In the genomic region with DNA sequence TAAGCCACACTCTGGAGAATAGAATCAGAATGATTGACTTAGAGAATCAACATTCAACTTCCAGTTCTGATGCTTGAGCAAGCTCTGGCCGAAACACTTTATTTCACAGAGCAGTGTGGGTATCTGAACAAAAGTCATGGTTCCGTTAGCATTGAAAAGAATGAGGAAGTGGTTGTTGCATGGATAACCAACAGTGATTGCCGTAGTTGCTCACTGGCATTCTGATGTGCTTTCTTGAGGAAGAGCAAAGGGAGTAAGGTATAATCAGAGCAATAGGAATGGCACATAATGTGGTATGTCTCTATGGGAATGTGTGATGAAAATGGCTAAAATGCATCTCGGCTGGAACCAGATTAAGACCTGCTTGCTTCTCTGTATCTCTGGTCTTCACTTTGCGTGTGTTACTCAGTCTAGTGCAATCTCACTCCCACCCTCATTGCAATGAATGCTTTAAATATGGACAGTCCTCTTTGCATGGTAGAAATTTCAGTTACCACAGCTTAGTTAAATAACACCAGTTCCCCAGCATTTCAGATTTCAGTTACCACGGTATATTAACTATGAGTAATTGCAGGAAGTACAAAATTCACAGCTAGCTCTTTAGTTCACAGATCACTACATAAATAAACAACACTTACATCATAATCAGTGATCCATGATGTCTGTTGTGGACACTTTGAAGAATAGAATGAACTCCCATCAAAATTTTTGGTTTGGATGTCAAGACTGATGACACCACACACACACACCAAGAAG, we compare ENCODE assay signal across 10 cellular contexts. TPM values are rescaled to one million over a fixed set of nuclear protein-coding genes. Genes with fewer than 3 reads are reported as not detected.
DNase-seq lines count a peak whose midpoint lies in the region; ATAC-seq and TF ChIP-seq lines count a peak whose summit lies in the region.
"Had no signal": no experiment of that assay in that cellular context is flagged by ENCODE, and none has a peak within 500 bp of the region (broad histone marks: within the 10 kb centered on the region; RNA-seq: fewer than 3 reads in every experiment).

No MANE protein-coding gene starts in this region.

- H3K27ac ChIP-seq in tibial nerve: no peak overlapping the region
- H3K27ac ChIP-seq: KMS-11 had no signal

- ATAC-seq in GM19351 (IDR thresholded peaks at IDR 0.05; ENCODE audit: unreplicated experiment) (peak; percentile 59), HG03097 (IDR thresholded peaks at IDR 0.05; ENCODE audit: low FRiP score, unreplicated experiment) (peak; percentile 66), T-helper 17 cell (no peak)

- TF ChIP-seq POLR2A in tibial nerve (IDR thresholded peaks at IDR 0.05): no peak

- in situ Hi-C loops in ACHN (cut with HindIII; ENCODE audit: low pct_ligation_motif_present, low pct_unique_long_range_greater_than_20kb, low sequenced_read_pairs): no loop called here

- H3K27me3 ChIP-seq in tibial nerve: no peaks in the 10 kb centered on the region

- no peak overlapping the region for H3K27ac Mint-ChIP-seq in T-helper 17 cell

- no peak for TF ChIP-seq EP300 in tibial nerve (IDR thresholded peaks at IDR 0.05)

- no peaks in the 10 kb centered on the region for H3K36me3 ChIP-seq in tibial nerve

- no peak overlapping the region for H3K4me3 ChIP-seq in tibial nerve

- H3K4me3 Mint-ChIP-seq in T-helper 17 cell: peak overlapping the region; percentile 26

- H3K4me1 Mint-ChIP-seq in T-helper 17 cell: peaks cover 3% of the 10 kb centered on the region

- H3K27me3 Mint-ChIP-seq in T-helper 17 cell: peaks cover 48% of the 10 kb centered on the region

- WGBS in tibial nerve, 2 donors: 67 to 84% methylated on average over 6 of the region's 6 CpGs

- TF ChIP-seq CTCF in tibial nerve (IDR thresholded peaks at IDR 0.05): no peak

- peak; percentile 49 for DNase-seq in ACHN
- no peak for DNase-seq in T-helper 17 cell
- no peak for DNase-seq in retina
- DNase-seq in activated effector memory CD4-positive, alpha-beta T cell treated with Interleukin-2 at 50 U/mL for 16 hours: no peak
- DNase-seq in tibial nerve (ENCODE audit: low spot score in 2 of 2): no peak
- DNase-seq in UCSD-AML1 (lab: John Stamatoyannopoulos, UW; ENCODE audit: unreplicated experiment): no peak
- DNase-seq: stimulated activated CD4-positive, alpha-beta T cell treated with anti-CD3 and anti-CD28 coated beads, Interleukin-15, amount 100 ng/mL, for 24 hours had no signal

- peaks cover 5% of the 10 kb centered on the region for H3K36me3 Mint-ChIP-seq in T-helper 17 cell (ENCODE audit: low read depth)

- no peaks in the 10 kb centered on the region for H3K9me3 ChIP-seq in T-helper 17 cell (ENCODE audit: control insufficient read depth, low read length, poor library complexity, severe bottlenecking)
- H3K9me3 ChIP-seq in tibial nerve: no peaks in the 10 kb centered on the region

- peaks cover 0 to 6% (median 2%) of the 10 kb centered on the region in 4 donors for H3K4me1 ChIP-seq in tibial nerve

RNA-seq across cellular contexts. Expression of a gene that starts 7.8 kb away (rescaled TPM):
- total RNA-seq in T-helper 17 cell: 10 to 100 TPM; 15.8 to 16.5 TPM
- 100 to 1,000 TPM in 1 of 4 donors, 10 to 100 TPM in 3; 36.0 to 102 (median 53.5) TPM for total RNA-seq in tibial nerve
